ENCODE assay signal across 8 cellular contexts in genomic region chr12:3872800-3873636, GRCh38. TPM values are rescaled to one million over a fixed set of nuclear protein-coding genes. Genes with fewer than 3 reads are reported as not detected.
DNase-seq lines count a peak whose midpoint lies in the region; ATAC-seq and TF ChIP-seq lines count a peak whose summit lies in the region.

PARP11 (minus strand) TSS chr12:3873399; CDS start chr12:3873229, 170 bp downstream.

- H3K9me3 ChIP-seq in right lobe of liver: no peaks in the 10 kb centered on the region

- TF ChIP-seq POLR2A in right lobe of liver (IDR thresholded peaks at IDR 0.05): peak; percentile 37

- TF ChIP-seq CTCF in C4-2B (conservative IDR thresholded peaks at IDR 0.05) (no peak), right lobe of liver (IDR thresholded peaks at IDR 0.05) (no peak)

- peak; percentile 92 for ATAC-seq in GM19395 (IDR thresholded peaks at IDR 0.05; ENCODE audit: unreplicated experiment)
- peak; percentile 91 for ATAC-seq in HG03565 (IDR thresholded peaks at IDR 0.05; ENCODE audit: unreplicated experiment)
- peak; percentile 99 to 100 (median 99) for ATAC-seq in right lobe of liver

- peaks cover 0 to 10% (median 3%) of the 10 kb centered on the region in 4 donors for H3K4me1 ChIP-seq in right lobe of liver

- H3K27me3 ChIP-seq in right lobe of liver: no peaks in the 10 kb centered on the region

- H3K27ac ChIP-seq in C4-2B: peak within 1 kb of the TSS; percentile 76
- H3K27ac ChIP-seq in right lobe of liver: peak within 1 kb of the TSS; percentile 76 to 86 (median 84)

- no peaks in the 10 kb centered on the region for H3K36me3 ChIP-seq in right lobe of liver

- peak within 1 kb of the TSS; percentile 59 to 77 (median 68) for H3K4me3 ChIP-seq in right lobe of liver

- DNase-seq in NCI-H82 (lab: John Stamatoyannopoulos, UW) (peak; percentile 99), dermis blood vessel endothelial cell (peak; percentile 97), right lobe of liver (peak; percentile 98 to 99 (median 98))
- peak; percentile 99 for DNase-seq in activated CD4-positive, alpha-beta T cell treated with anti-CD3 and anti-CD28 coated beads, Interleukin-2, amount 50 U/mL, for 48 hours
- DNase-seq in stimulated activated CD4-positive, alpha-beta T cell treated with anti-CD3 and anti-CD28 coated beads, Interleukin-4, amount 100 ng/mL, for 4 hours: peak; percentile 97

- intact Hi-C loops in right lobe of liver (cut with DNase I): no loop called here

- under 1% methylated on average over 37 of the region's 55 CpGs for WGBS in right lobe of liver (ENCODE audit: insufficient coverage, low coverage, low lambda C conversion rate, missing lambda C conversion rate)

RNA-seq across cellular contexts. Expression of gene PARP11, which starts in this region (rescaled TPM):
- total RNA-seq in dermis blood vessel endothelial cell (3.6 and 5.7 TPM in 2 replicates), right lobe of liver (1 to 10 TPM; 2.9 to 7.5 (median 4.9) TPM)

Comparison
In these comparisons a context has a peak if more than half of its experiments do, and no peak if none do; other contexts are left out.
1. Peak in every context shown above with its lines: DNase-seq, ATAC-seq, H3K4me3 ChIP-seq and H3K27ac ChIP-seq.